Comparison of ENCODE assay signal across 1 cellular context in the genomic region with DNA sequence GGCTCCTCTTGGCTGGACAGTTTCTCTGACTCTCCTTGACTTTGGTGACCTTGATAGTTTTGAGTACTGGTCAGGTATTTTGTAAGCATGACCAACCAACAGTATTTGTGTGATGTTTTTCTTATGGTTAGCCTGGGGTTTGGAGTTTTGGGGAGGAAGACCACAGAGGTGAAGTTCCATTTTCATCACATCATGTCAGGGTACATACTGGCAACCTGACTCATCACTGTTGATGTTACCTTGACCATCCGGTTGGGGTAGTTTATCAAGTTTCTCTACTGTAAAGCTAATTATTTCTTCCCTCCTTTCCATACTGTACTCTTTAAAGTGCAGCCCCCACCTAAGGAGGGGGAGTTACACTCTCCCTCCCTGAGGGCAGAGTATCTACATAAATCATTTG.
TF ChIP-seq lines count a peak whose summit lies in the region.

No MANE protein-coding gene starts in this region.

TF ChIP-seq in SK-N-SH, 30 proteins besides CTCF, POLR2A, EP300 and RAD21 (continued from another document):
- TF ChIP-seq, protein P1, sequence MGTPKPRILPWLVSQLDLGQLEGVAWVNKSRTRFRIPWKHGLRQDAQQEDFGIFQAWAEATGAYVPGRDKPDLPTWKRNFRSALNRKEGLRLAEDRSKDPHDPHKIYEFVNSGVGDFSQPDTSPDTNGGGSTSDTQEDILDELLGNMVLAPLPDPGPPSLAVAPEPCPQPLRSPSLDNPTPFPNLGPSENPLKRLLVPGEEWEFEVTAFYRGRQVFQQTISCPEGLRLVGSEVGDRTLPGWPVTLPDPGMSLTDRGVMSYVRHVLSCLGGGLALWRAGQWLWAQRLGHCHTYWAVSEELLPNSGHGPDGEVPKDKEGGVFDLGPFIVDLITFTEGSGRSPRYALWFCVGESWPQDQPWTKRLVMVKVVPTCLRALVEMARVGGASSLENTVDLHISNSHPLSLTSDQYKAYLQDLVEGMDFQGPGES (IDR thresholded peaks at IDR 0.05; ENCODE audit: low read depth, low read length): no peak
- no peak for TF ChIP-seq RFX5 (IDR thresholded peaks at IDR 0.05; ENCODE audit: low read length)
